Comparison of ENCODE assay signal across 23 cellular contexts in genomic region chr12:47616440-47616839, GRCh38.
DNase-seq lines count a peak whose midpoint lies in the region; ATAC-seq and TF ChIP-seq lines count a peak whose summit lies in the region.
"Had no signal": no experiment of that assay in that cellular context is flagged by ENCODE, and none has a peak within 500 bp of the region (broad histone marks: within the 10 kb centered on the region; RNA-seq: fewer than 3 reads in every experiment).

No MANE protein-coding gene starts in this region.

- H3K4me1 Mint-ChIP-seq in activated CD4-positive, alpha-beta T cell treated with anti-CD3 and anti-CD28 coated beads for 36 hours, result peaks cover 8% of the 10 kb centered on the region
- H3K4me1 Mint-ChIP-seq: CD4-positive, CD25-positive, alpha-beta regulatory T cell; IgD-negative memory B cell had no signal

- peaks cover 21% of the 10 kb centered on the region for H3K36me3 Mint-ChIP-seq in activated CD4-positive, alpha-beta T cell treated with anti-CD3 and anti-CD28 coated beads for 36 hours (ENCODE audit: low read depth)

- no peak overlapping the region for H3K4ac ChIP-seq in IMR-90 (ENCODE audit: low read depth, low read length)

- no peak overlapping the region for H2BK120ac ChIP-seq in IMR-90 (ENCODE audit: low read depth, low read length)

- H2BK15ac ChIP-seq in IMR-90 (ENCODE audit: low read depth, low read length), result no peak overlapping the region

- no peaks in the 10 kb centered on the region for H3K79me1 ChIP-seq in IMR-90 (ENCODE audit: low read depth in 1 of 2, low read length in 2 of 2)

- in situ Hi-C loops in IMR-90 (cut with MboI; ENCODE audit: low sequenced_read_pairs), result no loop called here

- H3K56ac ChIP-seq in IMR-90 (ENCODE audit: extremely low read depth, insufficient read depth, low read length), result no peak overlapping the region

- no peak for TF ChIP-seq POLR2A in IMR-90 (IDR thresholded peaks at IDR 0.05; ENCODE audit: low read depth, low read length)

- intact Hi-C loops in activated CD4-positive, alpha-beta T cell treated with anti-CD3 and anti-CD28 coated beads for 36 hours (cut with DNase I, micrococcal nuclease), result no loop called here
- intact Hi-C loops in IMR-90 (cut with micrococcal nuclease), result no loop called here
- intact Hi-C loops in left ventricle myocardium superior (cut with micrococcal nuclease), result no loop called here

- H3K9me3 ChIP-seq in IMR-90 (ENCODE audit: control insufficient read depth, insufficient read depth, low read length), result peaks cover 8% of the 10 kb centered on the region
- H3K9me3 ChIP-seq: BE2C had no signal

- no peaks in the 10 kb centered on the region for H3K27me3 ChIP-seq in IMR-90 (ENCODE audit: control insufficient read depth, insufficient read depth, low read length)
- H3K27me3 ChIP-seq: BE2C, MG63 had no signal

- no peaks in the 10 kb centered on the region for H3K27me3 Mint-ChIP-seq in activated CD4-positive, alpha-beta T cell treated with anti-CD3 and anti-CD28 coated beads for 36 hours
- H3K27me3 Mint-ChIP-seq: CD4-positive, CD25-positive, alpha-beta regulatory T cell; IgD-negative memory B cell had no signal

- H2BK20ac ChIP-seq in IMR-90 (ENCODE audit: low read depth, low read length), result no peak overlapping the region

- H4K20me1 ChIP-seq in IMR-90 (ENCODE audit: insufficient read depth, low read length), result no peaks in the 10 kb centered on the region

- H3K14ac ChIP-seq in IMR-90 (replicated peaks; ENCODE audit: low read depth, low read length), result no peak overlapping the region

- dilution Hi-C loops in IMR-90 (cut with HindIII; ENCODE audit: low sequenced_read_pairs, unreplicated experiment), result no loop called here

- no peak overlapping the region for H3K4me3 ChIP-seq in IMR-90 (ENCODE audit: insufficient read depth, low read depth, low read length)
- H3K4me3 ChIP-seq in fibroblast of pulmonary artery (replicated peaks; ENCODE audit: low read depth, low read length), result no peak overlapping the region
- H3K4me3 ChIP-seq: MG63, PC-9 had no signal

- H3K27ac Mint-ChIP-seq in activated CD4-positive, alpha-beta T cell treated with anti-CD3 and anti-CD28 coated beads for 36 hours, result no peak overlapping the region
- H3K27ac Mint-ChIP-seq: CD4-positive, CD25-positive, alpha-beta regulatory T cell; IgD-negative memory B cell had no signal

- H2AFZ ChIP-seq in IMR-90 (replicated peaks; ENCODE audit: low read length, poor library complexity), result no peak overlapping the region
- H2AFZ ChIP-seq: PC-9 had no signal

- H3K23ac ChIP-seq in IMR-90 (ENCODE audit: low read depth, low read length), result no peak overlapping the region

- H3K18ac ChIP-seq in IMR-90 (ENCODE audit: low read depth, low read length), result no peak overlapping the region

- H4K5ac ChIP-seq in IMR-90 (ENCODE audit: low read depth, low read length), result no peak overlapping the region

- no TSS peak for BruUV-seq in IMR-90 (replicated peaks; lab: Mats Ljungman, UMichigan)

- H4K8ac ChIP-seq in IMR-90 (ENCODE audit: low read depth in 2 of 2, low read length in 2 of 2), result no peak overlapping the region

- H3K9ac ChIP-seq in IMR-90 (ENCODE audit: low read depth, low read length), result no peak overlapping the region

- CTCF ChIA-PET in activated CD4-positive, alpha-beta T cell treated with anti-CD3 and anti-CD28 coated beads for 36 hours (lab: Charles Lee), result interaction anchor here (1.8 kb wide), 1 partner anchor 20 kb away, joined by 4 read pairs; no protein-coding TSS in a partner anchor
- CTCF ChIA-PET in IMR-90 (lab: Yijun Ruan, JAX), result no interaction called here

- H3K36me3 ChIP-seq in IMR-90 (ENCODE audit: control insufficient read depth, insufficient read depth, low read length), result no peaks in the 10 kb centered on the region
- H3K36me3 ChIP-seq: BE2C had no signal

- no peak overlapping the region for H2AK5ac ChIP-seq in IMR-90 (ENCODE audit: low read depth, low read length)

- no peak for DNase-seq in activated CD4-positive, alpha-beta T cell treated with anti-CD3 and anti-CD28 coated beads for 36 hours
- no peak for DNase-seq in activated CD4-positive, alpha-beta T cell treated with anti-CD3 and anti-CD28 coated beads, Interleukin-2, amount 50 U/mL, for 1 hour
- DNase-seq in IMR-90 (no peak), amniotic epithelial cell (ENCODE audit: low read depth) (peak; percentile 55), fibroblast of pulmonary artery (ENCODE audit: low read depth) (peak; percentile 13), left ventricle myocardium superior (no peak)
- no peak for DNase-seq in stimulated activated naive CD4-positive, alpha-beta T cell (lab: John Stamatoyannopoulos, UW)
- DNase-seq: BE2C; CD4-positive, CD25-positive, alpha-beta regulatory T cell; COR-L47; DMS 273 treated with DMSO at 0.1 percent for 48 hours; DND-41; H7; Kasumi-1; MG63; NCI-H1105 treated with DMSO at 0.1 percent for 48 hours; NCI-H1694; NCI-H2107; NCI-H2227 treated with DMSO at 0.1 percent for 48 hours; NCI-H524 treated with DMSO at 0.1 percent for 48 hours; PC-9 had no signal

- H3K27ac ChIP-seq in IMR-90 (ENCODE audit: insufficient read depth, low read length), result no peak overlapping the region
- H3K27ac ChIP-seq: PC-9 had no signal

- H3K4me3 Mint-ChIP-seq in activated CD4-positive, alpha-beta T cell treated with anti-CD3 and anti-CD28 coated beads for 36 hours, result no peak overlapping the region
- H3K4me3 Mint-ChIP-seq: CD4-positive, CD25-positive, alpha-beta regulatory T cell; IgD-negative memory B cell had no signal

- TF ChIP-seq CTCF in IMR-90 (conservative IDR thresholded peaks at IDR 0.05; ENCODE audit: low read depth, low read length), result no peak
- TF ChIP-seq CTCF in fibroblast of pulmonary artery (IDR thresholded peaks at IDR 0.05; ENCODE audit: low read length, missing control alignments), result no peak

- peak; percentile 61 for ATAC-seq in activated CD4-positive, alpha-beta T cell treated with anti-CD3 and anti-CD28 coated beads for 36 hours
- ATAC-seq in IMR-90 (ENCODE audit: low read depth) (no peak), HG02973 (IDR thresholded peaks at IDR 0.05; ENCODE audit: unreplicated experiment) (no peak), left ventricle myocardium superior (no peak)

- no peak overlapping the region for H2AK9ac ChIP-seq in IMR-90 (replicated peaks; ENCODE audit: low read depth, low read length, poor library complexity)

- TF ChIP-seq RAD21 in IMR-90 (IDR thresholded peaks at IDR 0.05; ENCODE audit: low read length), result no peak

- no peak overlapping the region for H3K4me2 ChIP-seq in IMR-90 (ENCODE audit: low read depth, low read length)
- H3K4me2 ChIP-seq: PC-9 had no signal

- no peaks in the 10 kb centered on the region for H3K4me1 ChIP-seq in IMR-90 (ENCODE audit: control insufficient read depth, insufficient read depth, low read length)

- POLR2A ChIA-PET in activated CD4-positive, alpha-beta T cell treated with anti-CD3 and anti-CD28 coated beads for 36 hours (lab: Charles Lee), result no interaction called here
- POLR2A ChIA-PET in IMR-90 (lab: Charles Lee; ENCODE audit: unreplicated experiment), result no interaction called here

- H4K91ac ChIP-seq in IMR-90 (ENCODE audit: insufficient read depth, low read depth, low read length), result no peak overlapping the region

- no peaks in the 10 kb centered on the region for H3K9me1 ChIP-seq in IMR-90 (ENCODE audit: insufficient read depth, low read length)

- no CpG with 5 or more reads among the region's 1 CpG for WGBS in IMR-90 (ENCODE audit: extremely low coverage in 2 of 2, insufficient read length in 1 of 2), 2 experiments

- peaks cover 18% of the 10 kb centered on the region for H3K9me3 Mint-ChIP-seq in activated CD4-positive, alpha-beta T cell treated with anti-CD3 and anti-CD28 coated beads for 36 hours (ENCODE audit: low read depth)

- no peak overlapping the region for H2BK5ac ChIP-seq in IMR-90 (ENCODE audit: low read depth, low read length, poor library complexity, severe bottlenecking)

TF ChIP-seq in IMR-90, 13 proteins besides CTCF, POLR2A, EP300 and RAD21:
- no peak for TF ChIP-seq CHD1 (IDR thresholded peaks at IDR 0.05; ENCODE audit: low read depth, low read length)
- TF ChIP-seq USF2 (IDR thresholded peaks at IDR 0.05; ENCODE audit: low read depth, low read length), result no peak
- TF ChIP-seq SMC3 (IDR thresholded peaks at IDR 0.05; ENCODE audit: low read depth, low read length), result no peak
- no peak for TF ChIP-seq NFE2L2 (IDR thresholded peaks at IDR 0.05; ENCODE audit: low read depth, low read length)
- no peak for TF ChIP-seq RCOR1 (IDR thresholded peaks at IDR 0.05; ENCODE audit: insufficient replicate concordance, low read length)
- peak; percentile 80 for TF ChIP-seq CEBPB (IDR thresholded peaks at IDR 0.05; ENCODE audit: low read depth, low read length)

Comparison
In these comparisons a context has a peak if more than half of its experiments do, and no peak if none do; other contexts are left out.
1. DNase-seq: peak in amniotic epithelial cell (single experiment) and fibroblast of pulmonary artery (single experiment); none in activated CD4-positive, alpha-beta T cell treated with anti-CD3 and anti-CD28 coated beads for 36 hours (single experiment), activated CD4-positive, alpha-beta T cell treated with anti-CD3 and anti-CD28 coated beads, Interleukin-2, amount 50 U/mL, for 1 hour (single experiment), IMR-90 (single experiment), left ventricle myocardium superior (single experiment) and stimulated activated naive CD4-positive, alpha-beta T cell (0 of 6).